1 cellular context compared by ENCODE assay signal in the genomic region with DNA sequence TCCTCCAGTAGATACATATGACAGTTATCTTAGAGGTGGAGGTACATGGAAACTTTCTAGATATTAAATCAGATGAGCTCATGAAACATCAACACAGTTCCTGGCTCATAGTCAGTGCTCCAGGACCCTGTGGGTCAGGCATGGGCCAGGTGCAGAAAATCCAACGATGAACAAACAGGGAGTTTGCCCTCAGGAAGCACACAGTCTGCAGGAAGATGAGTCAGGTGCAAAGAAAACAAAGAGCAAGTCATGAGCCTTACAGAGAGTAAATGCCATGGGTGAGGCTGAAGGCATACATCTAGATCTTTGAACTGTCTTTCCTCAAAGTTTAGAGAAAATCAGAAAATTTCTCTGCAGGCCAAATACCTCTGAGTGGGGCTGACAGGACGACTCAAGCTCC.
A peak's percentile ranks its signal among the peaks of the same experiment; 100 is the strongest.
TF ChIP-seq lines count a peak whose summit lies in the region.

No MANE protein-coding gene starts in this region.

TF ChIP-seq in HepG2, 621 proteins besides CTCF, POLR2A, EP300 and RAD21 (continued from another document and continues in another):
- TF ChIP-seq, protein P1, sequence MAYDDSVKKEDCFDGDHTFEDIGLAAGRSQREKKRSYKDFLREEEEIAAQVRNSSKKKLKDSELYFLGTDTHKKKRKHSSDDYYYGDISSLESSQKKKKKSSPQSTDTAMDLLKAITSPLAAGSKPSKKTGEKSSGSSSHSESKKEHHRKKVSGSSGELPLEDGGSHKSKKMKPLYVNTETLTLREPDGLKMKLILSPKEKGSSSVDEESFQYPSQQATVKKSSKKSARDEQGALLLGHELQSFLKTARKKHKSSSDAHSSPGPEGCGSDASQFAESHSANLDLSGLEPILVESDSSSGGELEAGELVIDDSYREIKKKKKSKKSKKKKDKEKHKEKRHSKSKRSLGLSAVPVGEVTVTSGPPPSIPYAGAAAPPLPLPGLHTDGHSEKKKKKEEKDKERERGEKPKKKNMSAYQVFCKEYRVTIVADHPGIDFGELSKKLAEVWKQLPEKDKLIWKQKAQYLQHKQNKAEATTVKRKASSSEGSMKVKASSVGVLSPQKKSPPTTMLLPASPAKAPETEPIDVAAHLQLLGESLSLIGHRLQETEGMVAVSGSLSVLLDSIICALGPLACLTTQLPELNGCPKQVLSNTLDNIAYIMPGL (CRISPR knock-in tag; IDR thresholded peaks at IDR 0.05; ENCODE audit: borderline replicate concordance in 1 of 2, low read depth in 1 of 2) = no peak
- TF ChIP-seq EHMT2 (IDR thresholded peaks at IDR 0.05; ENCODE audit: borderline replicate concordance, low read depth, low read length) (no peak), CBX2 (IDR thresholded peaks at IDR 0.05; ENCODE audit: low read depth, low read length) (no peak), CBX2 (CRISPR knock-in tag; IDR thresholded peaks at IDR 0.05; ENCODE audit: low read depth) (no peak), HDAC6 (IDR thresholded peaks at IDR 0.05; ENCODE audit: low read depth, low read length) (no peak), ZNF629 (CRISPR knock-in tag; conservative IDR thresholded peaks at IDR 0.05) (no peak), ZNF709 (CRISPR knock-in tag; IDR thresholded peaks at IDR 0.05) (no peak), RXRA (CRISPR knock-in tag; IDR thresholded peaks at IDR 0.05) (peak; percentile 47; the same call in 1 of the 2 replicates), CENPT (CRISPR knock-in tag; IDR thresholded peaks at IDR 0.05; ENCODE audit: low read depth) (no peak), HDAC1 (CRISPR knock-in tag; IDR thresholded peaks at IDR 0.05) (no peak; the same call in 1 of the 2 replicates), CCDC6 (CRISPR knock-in tag; IDR thresholded peaks at IDR 0.05) (no peak), HHEX (CRISPR knock-in tag; IDR thresholded peaks at IDR 0.05) (no peak), SAFB2 (CRISPR knock-in tag; IDR thresholded peaks at IDR 0.05; ENCODE audit: borderline replicate concordance, low read depth) (no peak), ZBTB42 (CRISPR knock-in tag; IDR thresholded peaks at IDR 0.05) (no peak), ZNF660 (CRISPR knock-in tag; IDR thresholded peaks at IDR 0.05; ENCODE audit: borderline replicate concordance, low read depth) (no peak), ZFP1 (CRISPR knock-in tag; IDR thresholded peaks at IDR 0.05) (no peak), SMC3 (IDR thresholded peaks at IDR 0.05; ENCODE audit: low read length) (no peak), ASH2L (IDR thresholded peaks at IDR 0.05; ENCODE audit: insufficient read length, low read depth, low read length) (no peak), SMARCC2 (IDR thresholded peaks at IDR 0.05) (no peak), TEAD2 (CRISPR knock-in tag; IDR thresholded peaks at IDR 0.05) (no peak), ZNF430 (CRISPR knock-in tag; IDR thresholded peaks at IDR 0.05) (no peak)
- TF ChIP-seq, protein P2, sequence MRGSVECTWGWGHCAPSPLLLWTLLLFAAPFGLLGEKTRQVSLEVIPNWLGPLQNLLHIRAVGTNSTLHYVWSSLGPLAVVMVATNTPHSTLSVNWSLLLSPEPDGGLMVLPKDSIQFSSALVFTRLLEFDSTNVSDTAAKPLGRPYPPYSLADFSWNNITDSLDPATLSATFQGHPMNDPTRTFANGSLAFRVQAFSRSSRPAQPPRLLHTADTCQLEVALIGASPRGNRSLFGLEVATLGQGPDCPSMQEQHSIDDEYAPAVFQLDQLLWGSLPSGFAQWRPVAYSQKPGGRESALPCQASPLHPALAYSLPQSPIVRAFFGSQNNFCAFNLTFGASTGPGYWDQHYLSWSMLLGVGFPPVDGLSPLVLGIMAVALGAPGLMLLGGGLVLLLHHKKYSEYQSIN (CRISPR knock-in tag; IDR thresholded peaks at IDR 0.05; ENCODE audit: borderline replicate concordance) = no peak
- TF ChIP-seq, protein P3, sequence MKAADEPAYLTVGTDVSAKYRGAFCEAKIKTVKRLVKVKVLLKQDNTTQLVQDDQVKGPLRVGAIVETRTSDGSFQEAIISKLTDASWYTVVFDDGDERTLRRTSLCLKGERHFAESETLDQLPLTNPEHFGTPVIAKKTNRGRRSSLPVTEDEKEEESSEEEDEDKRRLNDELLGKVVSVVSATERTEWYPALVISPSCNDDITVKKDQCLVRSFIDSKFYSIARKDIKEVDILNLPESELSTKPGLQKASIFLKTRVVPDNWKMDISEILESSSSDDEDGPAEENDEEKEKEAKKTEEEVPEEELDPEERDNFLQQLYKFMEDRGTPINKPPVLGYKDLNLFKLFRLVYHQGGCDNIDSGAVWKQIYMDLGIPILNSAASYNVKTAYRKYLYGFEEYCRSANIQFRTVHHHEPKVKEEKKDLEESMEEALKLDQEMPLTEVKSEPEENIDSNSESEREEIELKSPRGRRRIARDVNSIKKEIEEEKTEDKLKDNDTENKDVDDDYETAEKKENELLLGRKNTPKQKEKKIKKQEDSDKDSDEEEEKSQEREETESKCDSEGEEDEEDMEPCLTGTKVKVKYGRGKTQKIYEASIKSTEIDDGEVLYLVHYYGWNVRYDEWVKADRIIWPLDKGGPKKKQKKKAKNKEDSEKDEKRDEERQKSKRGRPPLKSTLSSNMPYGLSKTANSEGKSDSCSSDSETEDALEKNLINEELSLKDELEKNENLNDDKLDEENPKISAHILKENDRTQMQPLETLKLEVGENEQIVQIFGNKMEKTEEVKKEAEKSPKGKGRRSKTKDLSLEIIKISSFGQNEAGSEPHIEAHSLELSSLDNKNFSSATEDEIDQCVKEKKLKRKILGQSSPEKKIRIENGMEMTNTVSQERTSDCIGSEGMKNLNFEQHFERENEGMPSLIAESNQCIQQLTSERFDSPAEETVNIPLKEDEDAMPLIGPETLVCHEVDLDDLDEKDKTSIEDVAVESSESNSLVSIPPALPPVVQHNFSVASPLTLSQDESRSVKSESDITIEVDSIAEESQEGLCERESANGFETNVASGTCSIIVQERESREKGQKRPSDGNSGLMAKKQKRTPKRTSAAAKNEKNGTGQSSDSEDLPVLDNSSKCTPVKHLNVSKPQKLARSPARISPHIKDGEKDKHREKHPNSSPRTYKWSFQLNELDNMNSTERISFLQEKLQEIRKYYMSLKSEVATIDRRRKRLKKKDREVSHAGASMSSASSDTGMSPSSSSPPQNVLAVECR (CRISPR knock-in tag; IDR thresholded peaks at IDR 0.05; ENCODE audit: borderline replicate concordance) = no peak
- TF ChIP-seq, protein P4, sequence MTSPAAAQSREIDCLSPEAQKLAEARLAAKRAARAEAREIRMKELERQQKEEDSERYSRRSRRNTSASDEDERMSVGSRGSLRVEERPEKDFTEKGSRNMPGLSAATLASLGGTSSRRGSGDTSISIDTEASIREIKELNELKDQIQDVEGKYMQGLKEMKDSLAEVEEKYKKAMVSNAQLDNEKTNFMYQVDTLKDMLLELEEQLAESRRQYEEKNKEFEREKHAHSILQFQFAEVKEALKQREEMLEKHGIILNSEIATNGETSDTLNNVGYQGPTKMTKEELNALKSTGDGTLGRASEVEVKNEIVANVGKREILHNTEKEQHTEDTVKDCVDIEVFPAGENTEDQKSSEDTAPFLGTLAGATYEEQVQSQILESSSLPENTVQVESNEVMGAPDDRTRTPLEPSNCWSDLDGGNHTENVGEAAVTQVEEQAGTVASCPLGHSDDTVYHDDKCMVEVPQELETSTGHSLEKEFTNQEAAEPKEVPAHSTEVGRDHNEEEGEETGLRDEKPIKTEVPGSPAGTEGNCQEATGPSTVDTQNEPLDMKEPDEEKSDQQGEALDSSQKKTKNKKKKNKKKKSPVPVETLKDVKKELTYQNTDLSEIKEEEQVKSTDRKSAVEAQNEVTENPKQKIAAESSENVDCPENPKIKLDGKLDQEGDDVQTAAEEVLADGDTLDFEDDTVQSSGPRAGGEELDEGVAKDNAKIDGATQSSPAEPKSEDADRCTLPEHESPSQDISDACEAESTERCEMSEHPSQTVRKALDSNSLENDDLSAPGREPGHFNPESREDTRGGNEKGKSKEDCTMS (CRISPR knock-in tag; conservative IDR thresholded peaks at IDR 0.05) = no peak
- TF ChIP-seq, protein P5, sequence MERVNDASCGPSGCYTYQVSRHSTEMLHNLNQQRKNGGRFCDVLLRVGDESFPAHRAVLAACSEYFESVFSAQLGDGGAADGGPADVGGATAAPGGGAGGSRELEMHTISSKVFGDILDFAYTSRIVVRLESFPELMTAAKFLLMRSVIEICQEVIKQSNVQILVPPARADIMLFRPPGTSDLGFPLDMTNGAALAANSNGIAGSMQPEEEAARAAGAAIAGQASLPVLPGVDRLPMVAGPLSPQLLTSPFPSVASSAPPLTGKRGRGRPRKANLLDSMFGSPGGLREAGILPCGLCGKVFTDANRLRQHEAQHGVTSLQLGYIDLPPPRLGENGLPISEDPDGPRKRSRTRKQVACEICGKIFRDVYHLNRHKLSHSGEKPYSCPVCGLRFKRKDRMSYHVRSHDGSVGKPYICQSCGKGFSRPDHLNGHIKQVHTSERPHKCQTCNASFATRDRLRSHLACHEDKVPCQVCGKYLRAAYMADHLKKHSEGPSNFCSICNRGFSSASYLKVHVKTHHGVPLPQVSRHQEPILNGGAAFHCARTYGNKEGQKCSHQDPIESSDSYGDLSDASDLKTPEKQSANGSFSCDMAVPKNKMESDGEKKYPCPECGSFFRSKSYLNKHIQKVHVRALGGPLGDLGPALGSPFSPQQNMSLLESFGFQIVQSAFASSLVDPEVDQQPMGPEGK (CRISPR knock-in tag; IDR thresholded peaks at IDR 0.05) = no peak
- TF ChIP-seq, protein P6, sequence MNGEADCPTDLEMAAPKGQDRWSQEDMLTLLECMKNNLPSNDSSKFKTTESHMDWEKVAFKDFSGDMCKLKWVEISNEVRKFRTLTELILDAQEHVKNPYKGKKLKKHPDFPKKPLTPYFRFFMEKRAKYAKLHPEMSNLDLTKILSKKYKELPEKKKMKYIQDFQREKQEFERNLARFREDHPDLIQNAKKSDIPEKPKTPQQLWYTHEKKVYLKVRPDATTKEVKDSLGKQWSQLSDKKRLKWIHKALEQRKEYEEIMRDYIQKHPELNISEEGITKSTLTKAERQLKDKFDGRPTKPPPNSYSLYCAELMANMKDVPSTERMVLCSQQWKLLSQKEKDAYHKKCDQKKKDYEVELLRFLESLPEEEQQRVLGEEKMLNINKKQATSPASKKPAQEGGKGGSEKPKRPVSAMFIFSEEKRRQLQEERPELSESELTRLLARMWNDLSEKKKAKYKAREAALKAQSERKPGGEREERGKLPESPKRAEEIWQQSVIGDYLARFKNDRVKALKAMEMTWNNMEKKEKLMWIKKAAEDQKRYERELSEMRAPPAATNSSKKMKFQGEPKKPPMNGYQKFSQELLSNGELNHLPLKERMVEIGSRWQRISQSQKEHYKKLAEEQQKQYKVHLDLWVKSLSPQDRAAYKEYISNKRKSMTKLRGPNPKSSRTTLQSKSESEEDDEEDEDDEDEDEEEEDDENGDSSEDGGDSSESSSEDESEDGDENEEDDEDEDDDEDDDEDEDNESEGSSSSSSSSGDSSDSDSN (CRISPR knock-in tag; IDR thresholded peaks at IDR 0.05) = no peak
- TF ChIP-seq, protein P7, sequence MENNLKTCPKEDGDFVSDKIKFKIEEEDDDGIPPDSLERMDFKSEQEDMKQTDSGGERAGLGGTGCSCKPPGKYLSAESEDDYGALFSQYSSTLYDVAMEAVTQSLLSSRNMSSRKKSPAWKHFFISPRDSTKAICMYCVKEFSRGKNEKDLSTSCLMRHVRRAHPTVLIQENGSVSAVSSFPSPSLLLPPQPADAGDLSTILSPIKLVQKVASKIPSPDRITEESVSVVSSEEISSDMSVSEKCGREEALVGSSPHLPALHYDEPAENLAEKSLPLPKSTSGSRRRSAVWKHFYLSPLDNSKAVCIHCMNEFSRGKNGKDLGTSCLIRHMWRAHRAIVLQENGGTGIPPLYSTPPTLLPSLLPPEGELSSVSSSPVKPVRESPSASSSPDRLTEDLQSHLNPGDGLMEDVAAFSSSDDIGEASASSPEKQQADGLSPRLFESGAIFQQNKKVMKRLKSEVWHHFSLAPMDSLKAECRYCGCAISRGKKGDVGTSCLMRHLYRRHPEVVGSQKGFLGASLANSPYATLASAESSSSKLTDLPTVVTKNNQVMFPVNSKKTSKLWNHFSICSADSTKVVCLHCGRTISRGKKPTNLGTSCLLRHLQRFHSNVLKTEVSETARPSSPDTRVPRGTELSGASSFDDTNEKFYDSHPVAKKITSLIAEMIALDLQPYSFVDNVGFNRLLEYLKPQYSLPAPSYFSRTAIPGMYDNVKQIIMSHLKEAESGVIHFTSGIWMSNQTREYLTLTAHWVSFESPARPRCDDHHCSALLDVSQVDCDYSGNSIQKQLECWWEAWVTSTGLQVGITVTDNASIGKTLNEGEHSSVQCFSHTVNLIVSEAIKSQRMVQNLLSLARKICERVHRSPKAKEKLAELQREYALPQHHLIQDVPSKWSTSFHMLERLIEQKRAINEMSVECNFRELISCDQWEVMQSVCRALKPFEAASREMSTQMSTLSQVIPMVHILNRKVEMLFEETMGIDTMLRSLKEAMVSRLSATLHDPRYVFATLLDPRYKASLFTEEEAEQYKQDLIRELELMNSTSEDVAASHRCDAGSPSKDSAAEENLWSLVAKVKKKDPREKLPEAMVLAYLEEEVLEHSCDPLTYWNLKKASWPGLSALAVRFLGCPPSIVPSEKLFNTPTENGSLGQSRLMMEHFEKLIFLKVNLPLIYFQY (CRISPR knock-in tag; IDR thresholded peaks at IDR 0.05; ENCODE audit: borderline replicate concordance) = no peak
- TF ChIP-seq, protein P8, sequence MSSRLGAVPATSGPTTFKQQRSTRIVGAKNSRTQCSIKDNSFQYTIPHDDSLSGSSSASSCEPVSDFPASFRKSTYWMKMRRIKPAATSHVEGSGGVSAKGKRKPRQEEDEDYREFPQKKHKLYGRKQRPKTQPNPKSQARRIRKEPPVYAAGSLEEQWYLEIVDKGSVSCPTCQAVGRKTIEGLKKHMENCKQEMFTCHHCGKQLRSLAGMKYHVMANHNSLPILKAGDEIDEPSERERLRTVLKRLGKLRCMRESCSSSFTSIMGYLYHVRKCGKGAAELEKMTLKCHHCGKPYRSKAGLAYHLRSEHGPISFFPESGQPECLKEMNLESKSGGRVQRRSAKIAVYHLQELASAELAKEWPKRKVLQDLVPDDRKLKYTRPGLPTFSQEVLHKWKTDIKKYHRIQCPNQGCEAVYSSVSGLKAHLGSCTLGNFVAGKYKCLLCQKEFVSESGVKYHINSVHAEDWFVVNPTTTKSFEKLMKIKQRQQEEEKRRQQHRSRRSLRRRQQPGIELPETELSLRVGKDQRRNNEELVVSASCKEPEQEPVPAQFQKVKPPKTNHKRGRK (CRISPR knock-in tag; IDR thresholded peaks at IDR 0.05) = no peak
- TF ChIP-seq, protein P9, sequence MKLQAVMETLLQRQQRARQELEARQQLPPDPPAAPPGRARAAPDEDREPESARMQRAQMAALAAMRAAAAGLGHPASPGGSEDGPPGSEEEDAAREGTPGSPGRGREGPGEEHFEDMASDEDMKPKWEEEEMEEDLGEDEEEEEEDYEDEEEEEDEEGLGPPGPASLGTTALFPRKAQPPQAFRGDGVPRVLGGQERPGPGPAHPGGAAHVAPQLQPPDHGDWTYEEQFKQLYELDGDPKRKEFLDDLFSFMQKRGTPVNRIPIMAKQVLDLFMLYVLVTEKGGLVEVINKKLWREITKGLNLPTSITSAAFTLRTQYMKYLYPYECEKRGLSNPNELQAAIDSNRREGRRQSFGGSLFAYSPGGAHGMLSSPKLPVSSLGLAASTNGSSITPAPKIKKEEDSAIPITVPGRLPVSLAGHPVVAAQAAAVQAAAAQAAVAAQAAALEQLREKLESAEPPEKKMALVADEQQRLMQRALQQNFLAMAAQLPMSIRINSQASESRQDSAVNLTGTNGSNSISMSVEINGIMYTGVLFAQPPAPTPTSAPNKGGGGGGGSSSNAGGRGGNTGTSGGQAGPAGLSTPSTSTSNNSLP (IDR thresholded peaks at IDR 0.05; ENCODE audit: low read depth, low read length) = no peak
